ENCODE assay signal across 8 cellular contexts in genomic region chr17:50346313-50347086, GRCh38. TPM values are rescaled to one million over a fixed set of nuclear protein-coding genes. Genes with fewer than 3 reads are reported as not detected.
DNase-seq lines count a peak whose midpoint lies in the region; ATAC-seq and TF ChIP-seq lines count a peak whose summit lies in the region.

No MANE protein-coding gene starts in this region.

- H3K4me1 ChIP-seq in A673 (ENCODE audit: insufficient read depth, low read length, poor library complexity, severe bottlenecking), result peaks cover 3% of the 10 kb centered on the region
- peaks cover 11 to 20% of the 10 kb centered on the region in 2 experiments; a peak in 3 of 4 replicates for H3K4me1 ChIP-seq in SK-N-SH (ENCODE audit: control insufficient read depth in 1 of 2, insufficient read depth in 2 of 2, low read depth in 1 of 2, low read length in 1 of 2)

- TF ChIP-seq RAD21 in SK-N-SH (IDR thresholded peaks at IDR 0.05; ENCODE audit: low read length), result no peak

- H2AFZ ChIP-seq in SK-N-SH (ENCODE audit: low read depth), result peak overlapping the region; percentile 39; the same call in 1 of the 2 replicates

- H3K79me2 ChIP-seq in SK-N-SH (ENCODE audit: insufficient read depth), result peaks cover 52% of the 10 kb centered on the region

- H3K4me2 ChIP-seq in SK-N-SH, result peak overlapping the region; percentile 99

- no peaks in the 10 kb centered on the region for H3K9me3 ChIP-seq in A673 (ENCODE audit: low read depth, low read length, poor library complexity, severe bottlenecking)
- H3K9me3 ChIP-seq in SK-N-SH, result no peaks in the 10 kb centered on the region

- POLR2A ChIA-PET in A673 (lab: Charles Lee; ENCODE audit: low non-redundant PET), result interaction anchor here (0.6 kb wide), 1 partner anchor 84 kb away, joined by 4 read pairs; no protein-coding TSS in a partner anchor
- POLR2A ChIA-PET in SK-N-SH (lab: Yijun Ruan, JAX), result interaction anchor here (0.6 to 3.0 kb wide), 7 partner anchors 8 to 277 kb away, joined by 3 to 18 read pairs (median 5); no protein-coding TSS in a partner anchor
- POLR2A ChIA-PET in MCF 10A (lab: Yijun Ruan, JAX), result interaction anchor here (0.6 to 2.9 kb wide), 16 partner anchors 9 to 168 kb away, joined by 3 to 15 read pairs (median 4); partner anchors contain the start of genes EME1, LRRC59, MRPL27 and RSAD1

- peaks cover 15% of the 10 kb centered on the region for H3K4me1 Mint-ChIP-seq in MCF 10A (ENCODE audit: insufficient read depth, unreplicated experiment)

- no peak for DNase-seq in A673 (ENCODE audit: low spot score)
- DNase-seq in SK-N-SH, result peak; percentile 93
- DNase-seq in MCF 10A (ENCODE audit: unreplicated experiment), result peak; percentile 47
- peak; percentile 60 for DNase-seq in left lobe of liver (ENCODE audit: low spot score)
- peak; percentile 61 for DNase-seq in stimulated activated CD4-positive, alpha-beta T cell treated with anti-CD3 and anti-CD28 coated beads, Interleukin-4, amount 100 ng/mL, for 1 hour
- DNase-seq in central memory CD4-positive, alpha-beta T cell, result no peak

- peak overlapping the region; percentile 89 for H3K9ac ChIP-seq in SK-N-SH

- H3K36me3 ChIP-seq in A673 (ENCODE audit: insufficient read depth, low read length, poor library complexity, severe bottlenecking) (no peaks in the 10 kb centered on the region), SK-N-SH (replicated peaks in 1 of 2; ENCODE audit: control insufficient read depth in 1 of 2, insufficient read depth in 2 of 2, low read length in 1 of 2) (no peaks in the 10 kb centered on the region)

- no peaks in the 10 kb centered on the region for H4K20me1 ChIP-seq in SK-N-SH (ENCODE audit: insufficient read depth)

- no peaks in the 10 kb centered on the region for H3K9me2 ChIP-seq in SK-N-SH

- H3K27ac ChIP-seq in A673 (ENCODE audit: low read depth, low read length, poor library complexity, severe bottlenecking) (peak overlapping the region; percentile 55), SK-N-SH (ENCODE audit: low read depth in 2 of 2, low read length in 1 of 2) (peak overlapping the region; percentile 36 to 83)

- peak overlapping the region; percentile 88 for H3K4me3 Mint-ChIP-seq in MCF 10A (ENCODE audit: unreplicated experiment)

- H3K27me3 ChIP-seq in A673 (replicated peaks; ENCODE audit: insufficient read depth, low read depth, low read length, poor library complexity), result no peaks in the 10 kb centered on the region
- H3K27me3 ChIP-seq in SK-N-SH (ENCODE audit: insufficient read depth), result no peaks in the 10 kb centered on the region

- CTCF ChIA-PET in A673 (lab: Charles Lee), result no interaction called here
- CTCF ChIA-PET in SK-N-SH (lab: Yijun Ruan, JAX), result interaction anchor here (0.7 to 4.5 kb wide), 11 partner anchors 10 to 178 kb away, joined by 3 to 56 read pairs (median 6); partner anchors contain the start of gene LRRC59
- CTCF ChIA-PET in MCF 10A (lab: Yijun Ruan, JAX), result interaction anchor here (0.5 to 2.0 kb wide), 2 partner anchors 16 to 285 kb away, joined by 3 to 7 read pairs; no protein-coding TSS in a partner anchor

- H3K9me3 Mint-ChIP-seq in MCF 10A (ENCODE audit: unreplicated experiment), result no peaks in the 10 kb centered on the region

- TF ChIP-seq CTCF in A673 (conservative IDR thresholded peaks at IDR 0.05; ENCODE audit: low read depth, low read length) (no peak), SK-N-SH (IDR thresholded peaks at IDR 0.05) (no peak), MCF 10A (IDR thresholded peaks at IDR 0.05; ENCODE audit: unreplicated experiment) (no peak)

- no peaks in the 10 kb centered on the region for H3K36me3 Mint-ChIP-seq in MCF 10A (ENCODE audit: insufficient read depth, unreplicated experiment)

- BruUV-seq in A673 (replicated peaks; lab: Mats Ljungman, UMichigan) (no TSS peak), MCF 10A (replicated peaks; lab: Mats Ljungman, UMichigan) (no TSS peak)

- peaks cover 9% of the 10 kb centered on the region for H3F3A ChIP-seq in SK-N-SH (replicated peaks; ENCODE audit: insufficient read depth)

- WGBS in SK-N-SH (ENCODE audit: low lambda C conversion rate), result 3% methylated on average over 27 of the region's 55 CpGs

- H3K27ac Mint-ChIP-seq in MCF 10A (ENCODE audit: low read depth, unreplicated experiment), result peak overlapping the region; percentile 90

- TF ChIP-seq EP300 in SK-N-SH (IDR thresholded peaks at IDR 0.05; ENCODE audit: borderline replicate concordance in 1 of 2, low read depth in 1 of 2, low read length in 1 of 2), result no peak

- H3K4me3 ChIP-seq in A673 (ENCODE audit: low read depth, low read length, poor library complexity, severe bottlenecking), result peak overlapping the region; percentile 72
- H3K4me3 ChIP-seq in SK-N-SH (ENCODE audit: low read depth in 2 of 2, low read length in 1 of 2), result peak overlapping the region; percentile 75 to 84

- no peaks in the 10 kb centered on the region for H3K27me3 Mint-ChIP-seq in MCF 10A (ENCODE audit: insufficient read depth, unreplicated experiment)

- intact Hi-C loops in A673 (cut with micrococcal nuclease; ENCODE audit: unreplicated experiment) (no loop called here), MCF 10A (cut with micrococcal nuclease) (no loop called here)

- ATAC-seq in GM18520 (IDR thresholded peaks at IDR 0.05; ENCODE audit: unreplicated experiment), result peak; percentile 28
- peak; percentile 43 for ATAC-seq in HG03039 (IDR thresholded peaks at IDR 0.05; ENCODE audit: unreplicated experiment)
- ATAC-seq in left lobe of liver, result peak; percentile 32

TF ChIP-seq in SK-N-SH, 30 proteins besides CTCF, POLR2A, EP300 and RAD21:
- TF ChIP-seq PBX3 (IDR thresholded peaks at IDR 0.05), result no peak
- TF ChIP-seq IRF3 (IDR thresholded peaks at IDR 0.05; ENCODE audit: low read depth, low read length), result no peak
- TF ChIP-seq CHD2 (IDR thresholded peaks at IDR 0.05; ENCODE audit: low read length, partially characterized antibody), result no peak
- no peak for TF ChIP-seq FOSL2 (IDR thresholded peaks at IDR 0.05; ENCODE audit: borderline replicate concordance, low read depth)
- TF ChIP-seq GATA2 (CRISPR knock-in tag; IDR thresholded peaks at IDR 0.05), result no peak
- no peak for TF ChIP-seq MXI1 (IDR thresholded peaks at IDR 0.05; ENCODE audit: low read depth, low read length)
- 0 out of 2 replicates have a peak, but pooled peaks have one; percentile 24 for TF ChIP-seq TAF1 (IDR thresholded peaks at IDR 0.05; ENCODE audit: borderline replicate concordance, low read depth, low read length)
- TF ChIP-seq NRF1 (IDR thresholded peaks at IDR 0.05; ENCODE audit: low read depth, low read length), result no peak
- TF ChIP-seq SIN3A (IDR thresholded peaks at IDR 0.05; ENCODE audit: borderline replicate concordance, low read depth, low read length), result 0 out of 2 replicates have a peak, but pooled peaks have one; percentile 12
- no peak for TF ChIP-seq ELF1 (IDR thresholded peaks at IDR 0.05)

RNA-seq across cellular contexts. Expression of gene XYLT2, which starts 0.6 kb away (rescaled TPM):
- 15.8 and 23.1 TPM in 2 replicates for total RNA-seq in A673 (2021)
- 26.5 and 28.4 TPM in 2 replicates for polyA plus RNA-seq in SK-N-SH (2012; rRNA removed)
- polyA plus RNA-seq in SK-N-SH (2012; cell fraction: cytosol; rRNA removed), result 8.5 and 14.2 TPM in 2 replicates
- polyA plus RNA-seq in SK-N-SH (2012; cell fraction: nucleus; rRNA removed), result 52.8 and 55.8 TPM in 2 replicates
- 9.6 and 14.0 TPM in 2 replicates for total RNA-seq in MCF 10A (2022)
- total RNA-seq in left lobe of liver, result 10.4 TPM

RNA-seq across cellular contexts. Expression of gene MRPL27, which starts 26.5 kb away (rescaled TPM):
- total RNA-seq in A673 (2021), result 85.6 and 89.4 TPM in 2 replicates
- 266 and 337 TPM in 2 replicates for polyA plus RNA-seq in SK-N-SH (2012; rRNA removed)
- 259 and 311 TPM in 2 replicates for polyA plus RNA-seq in SK-N-SH (2012; cell fraction: cytosol; rRNA removed)
- 195 and 246 TPM in 2 replicates for polyA plus RNA-seq in SK-N-SH (2012; cell fraction: nucleus; rRNA removed)
- 57.2 and 71.5 TPM in 2 replicates for total RNA-seq in MCF 10A (2022)
- 38.9 TPM for total RNA-seq in left lobe of liver

RNA-seq across cellular contexts. Expression of gene EME1, which starts 26.5 kb away (rescaled TPM):
- 31.9 and 44.0 TPM in 2 replicates for total RNA-seq in A673 (2021)
- 16.9 and 21.5 TPM in 2 replicates for polyA plus RNA-seq in SK-N-SH (2012; rRNA removed)
- 7.3 and 9.0 TPM in 2 replicates for polyA plus RNA-seq in SK-N-SH (2012; cell fraction: cytosol; rRNA removed)
- 72.2 and 106 TPM in 2 replicates for polyA plus RNA-seq in SK-N-SH (2012; cell fraction: nucleus; rRNA removed)
- 6.0 and 6.7 TPM in 2 replicates for total RNA-seq in MCF 10A (2022)
- total RNA-seq in left lobe of liver, result 0.13 TPM

RNA-seq across cellular contexts. Expression of gene LRRC59, which starts 50.8 kb away (rescaled TPM):
- total RNA-seq in A673 (2021) (177 and 178 TPM in 2 replicates), MCF 10A (2022) (306 and 344 TPM in 2 replicates), left lobe of liver (47.3 TPM)
- 122 and 137 TPM in 2 replicates for polyA plus RNA-seq in SK-N-SH (2012; rRNA removed)
- polyA plus RNA-seq in SK-N-SH (2012; cell fraction: cytosol; rRNA removed), result 127 and 134 TPM in 2 replicates
- polyA plus RNA-seq in SK-N-SH (2012; cell fraction: nucleus; rRNA removed), result 62.7 and 94.9 TPM in 2 replicates

Comparison
In these comparisons a context has a peak if more than half of its experiments do, and no peak if none do; other contexts are left out.
1. DNase-seq: peak in SK-N-SH (single experiment), MCF 10A (single experiment), left lobe of liver (single experiment) and stimulated activated CD4-positive, alpha-beta T cell treated with anti-CD3 and anti-CD28 coated beads, Interleukin-4, amount 100 ng/mL, for 1 hour (single experiment); none in A673 (single experiment) and central memory CD4-positive, alpha-beta T cell (single experiment).
2. Peak in every context shown above with its lines, with median percentiles within 50 percentile points of each other: ATAC-seq.